In the genomic region with DNA sequence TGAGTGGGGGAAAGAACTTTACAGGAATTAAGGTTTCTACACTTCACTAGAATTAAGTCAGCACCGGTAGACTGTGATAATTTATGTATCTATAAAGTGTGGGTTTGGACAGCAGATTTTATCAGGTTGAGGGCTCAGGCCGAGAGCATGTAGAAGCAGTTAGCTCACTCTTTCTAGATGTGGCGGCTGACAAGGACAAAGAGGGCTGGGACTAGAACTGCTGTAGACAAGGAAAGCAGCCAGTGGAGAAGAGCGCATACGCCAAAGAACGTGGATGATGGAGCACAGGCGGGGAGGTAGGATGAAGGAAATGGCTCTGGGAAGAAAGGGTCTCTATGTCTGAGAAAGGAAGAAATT, we compare ENCODE assay signal across 8 cellular contexts. TPM values are rescaled to one million over a fixed set of nuclear protein-coding genes. Genes with fewer than 3 reads are reported as not detected.
DNase-seq lines count a peak whose midpoint lies in the region; ATAC-seq, FAIRE-seq and TF ChIP-seq lines count a peak whose summit lies in the region.

No MANE protein-coding gene starts in this region.

- SMC1A ChIA-PET in GM12878 (lab: Charles Lee; ENCODE audit: uncharacterized antibody, unreplicated experiment), result interaction anchor here (0.6 to 3.2 kb wide), 20 partner anchors 8 to 549 kb away, joined by 3 to 34 read pairs (median 4); a partner anchor contains a TSS

- no peaks in the 10 kb centered on the region for H3K9me2 ChIP-seq in GM23248 (ENCODE audit: insufficient read depth)

- peak overlapping the region; percentile 82 for H3K4me2 ChIP-seq in GM23248 (ENCODE audit: unreplicated experiment)
- H3K4me2 ChIP-seq in GM12878 (ENCODE audit: control insufficient read depth, insufficient read depth), result peak overlapping the region; percentile 98
- H3K4me2 ChIP-seq in keratinocyte (ENCODE audit: control insufficient read depth, extremely low read depth, insufficient read depth, low read depth, low read length), result peak overlapping the region; percentile 74

- H3K27ac ChIP-seq in CD4-positive, alpha-beta memory T cell (ENCODE audit: low read depth, low read length), result peak overlapping the region; percentile 99
- peak overlapping the region; percentile 91 for H3K27ac ChIP-seq in GM23248
- peak overlapping the region; percentile 99 for H3K27ac ChIP-seq in GM12878 (ENCODE audit: control insufficient read depth, insufficient read depth)
- H3K27ac ChIP-seq in keratinocyte (ENCODE audit: control insufficient read depth, insufficient read depth, low read length), result no peak overlapping the region

- peaks cover 14% of the 10 kb centered on the region for H3F3A ChIP-seq in GM23248 (ENCODE audit: insufficient read depth)

- H3K27ac Mint-ChIP-seq in CD4-positive, alpha-beta memory T cell, result peak overlapping the region; percentile 94 to 100 (median 98)
- H3K27ac Mint-ChIP-seq in stimulated activated naive B cell treated with anti-CD40 and anti-IgM and Interleukin-4, amounts not matched to agents 10 μg/mL and 1 μg/mL and 100 μg/mL, for 72 hours, result peak overlapping the region; percentile 99

- TF ChIP-seq CTCF in GM12878 (IDR thresholded peaks at IDR 0.05 in 2 of 3, conservative IDR thresholded peaks at IDR 0.05 in 1 of 3; ENCODE audit: control insufficient read depth in 2 of 3, extremely low read depth in 1 of 3, insufficient read depth in 1 of 3, low read depth in 3 of 3, low read length in 3 of 3), result no peak
- TF ChIP-seq CTCF in keratinocyte (optimal IDR thresholded peaks at IDR 0.05 in 1 of 3, IDR thresholded peaks at IDR 0.05 in 1 of 3, conservative IDR thresholded peaks at IDR 0.05 in 1 of 3; ENCODE audit: extremely low read depth in 1 of 3, insufficient read depth in 2 of 3, low read length in 3 of 3), result no peak

- peaks cover 20% of the 10 kb centered on the region for H3K4me1 ChIP-seq in CD4-positive, alpha-beta memory T cell (ENCODE audit: insufficient read depth, low read length)
- peaks cover 18% of the 10 kb centered on the region for H3K4me1 ChIP-seq in GM23248 (ENCODE audit: insufficient read depth)
- peaks cover 7% of the 10 kb centered on the region for H3K4me1 ChIP-seq in GM12878 (ENCODE audit: control insufficient read depth, insufficient read depth, low read length)
- H3K4me1 ChIP-seq in keratinocyte (ENCODE audit: control insufficient read depth, extremely low read depth, insufficient read depth, low read length), result peaks cover 14% of the 10 kb centered on the region

- H3K36me3 ChIP-seq in CD4-positive, alpha-beta memory T cell (ENCODE audit: insufficient read depth, low read length), result no peaks in the 10 kb centered on the region
- H3K36me3 ChIP-seq in GM23248 (ENCODE audit: low read depth) (peaks cover 10% of the 10 kb centered on the region; the same call in 1 of the 2 replicates), GM12878 (ENCODE audit: control insufficient read depth in 2 of 2, insufficient read depth in 2 of 2, low read length in 1 of 2) (no peaks in the 10 kb centered on the region; a peak in 1 of 4 replicates), keratinocyte (ENCODE audit: control insufficient read depth in 2 of 2, extremely low read depth in 1 of 2, insufficient read depth in 2 of 2, low read length in 2 of 2) (peaks cover 0 to 5% of the 10 kb centered on the region in 2 experiments)

- H3K9ac ChIP-seq in GM23248, result peak overlapping the region; percentile 99
- peak overlapping the region; percentile 100 for H3K9ac ChIP-seq in GM12878 (ENCODE audit: control insufficient read depth, insufficient read depth, low read length)
- peak overlapping the region; percentile 96 for H3K9ac ChIP-seq in keratinocyte (ENCODE audit: control insufficient read depth, extremely low read depth, insufficient read depth, low read length)

- peaks cover 20 to 45% (median 36%) of the 10 kb centered on the region in 4 donors for H3K4me1 Mint-ChIP-seq in CD4-positive, alpha-beta memory T cell
- H3K4me1 Mint-ChIP-seq in stimulated activated naive B cell treated with anti-CD40 and anti-IgM and Interleukin-4, amounts not matched to agents 10 μg/mL and 1 μg/mL and 100 μg/mL, for 72 hours, result peaks cover 12 to 17% of the 10 kb centered on the region in 2 donors

- TSS peak; percentile 90 for BruUV-seq in GM12878 (replicated peaks; lab: Mats Ljungman, UMichigan)

- TF ChIP-seq RAD21 in GM12878 (IDR thresholded peaks at IDR 0.05; ENCODE audit: insufficient read depth, low read depth, low read length), result no peak

- no peak for FAIRE-seq in GM12878 (lab: Jason Lieb, UNC)
- FAIRE-seq in keratinocyte (lab: Jason Lieb, UNC), result no peak

- peaks cover 4% of the 10 kb centered on the region for H3K27me3 ChIP-seq in CD4-positive, alpha-beta memory T cell (ENCODE audit: insufficient read depth, low read length)
- H3K27me3 ChIP-seq in GM23248 (replicated peaks; ENCODE audit: insufficient read depth), result no peaks in the 10 kb centered on the region
- H3K27me3 ChIP-seq in GM12878 (replicated peaks in 1 of 2; ENCODE audit: control insufficient read depth in 2 of 2, insufficient read depth in 2 of 2, low read length in 1 of 2), result no peaks in the 10 kb centered on the region
- H3K27me3 ChIP-seq in keratinocyte (ENCODE audit: control insufficient read depth, extremely low read depth, insufficient read depth, low read length), result no peaks in the 10 kb centered on the region

- no peaks in the 10 kb centered on the region for H4K20me1 ChIP-seq in GM23248 (ENCODE audit: insufficient read depth)
- H4K20me1 ChIP-seq in GM12878 (ENCODE audit: control insufficient read depth, insufficient read depth), result no peaks in the 10 kb centered on the region
- no peaks in the 10 kb centered on the region for H4K20me1 ChIP-seq in keratinocyte (ENCODE audit: control insufficient read depth, extremely low read depth, insufficient read depth, low read length)

- RAD21 ChIA-PET in GM12878 (lab: Charles Lee; ENCODE audit: unreplicated experiment), result interaction anchor here (0.8 to 3.0 kb wide), 12 partner anchors 93 to 372 kb away, joined by 3 to 22 read pairs (median 6); a partner anchor contains a TSS

- POLR2A ChIA-PET in CD4-positive, alpha-beta memory T cell (lab: Charles Lee; ENCODE audit: partially characterized antibody), result interaction anchor here (0.8 to 2.3 kb wide), 9 partner anchors 9 to 372 kb away, joined by 3 to 10 read pairs (median 4); a partner anchor contains a TSS
- POLR2A ChIA-PET in GM12878 (lab: Charles Lee), result interaction anchor here (0.6 kb wide), 1 partner anchor 394 kb away, joined by 3 read pairs; no protein-coding TSS in a partner anchor

- WGBS in GM23248 (ENCODE audit: low coverage in 1 of 2, low lambda C conversion rate in 2 of 2, missing lambda C conversion rate in 2 of 2), 2 experiments, result 5 to 6% methylated on average over 7 of the region's 7 CpGs
- 21% methylated on average over 7 of the region's 7 CpGs for WGBS in GM12878 (ENCODE audit: insufficient coverage, insufficient replicate concordance, low lambda C conversion rate, missing lambda C conversion rate)

- peaks cover 45% of the 10 kb centered on the region for H3K79me2 ChIP-seq in GM23248 (ENCODE audit: insufficient read depth)
- peaks cover 23% of the 10 kb centered on the region for H3K79me2 ChIP-seq in GM12878 (ENCODE audit: control insufficient read depth, insufficient read depth, low read length)
- H3K79me2 ChIP-seq in keratinocyte (ENCODE audit: control insufficient read depth, insufficient read depth, low read length), result peaks cover 30% of the 10 kb centered on the region

- H3K4me3 ChIP-seq in CD4-positive, alpha-beta memory T cell (ENCODE audit: low read length in 2 of 2), result peak overlapping the region; percentile 17 to 77
- H3K4me3 ChIP-seq in GM23248, result peak overlapping the region; percentile 87
- H3K4me3 ChIP-seq in GM12878, result no peak overlapping the region
- peak overlapping the region in 2 of 3 experiments; percentile 82 to 92 for H3K4me3 ChIP-seq in keratinocyte (ENCODE audit: control insufficient read depth in 2 of 3, extremely low read depth in 1 of 3, insufficient read depth in 2 of 3, low read depth in 1 of 3, low read length in 3 of 3)

- peak in 1 of 5 donors; percentile 31 for DNase-seq in CD4-positive, alpha-beta memory T cell
- peak; percentile 58 for DNase-seq in GM23248
- DNase-seq in NCI-H69 (lab: John Stamatoyannopoulos, UW), result peak; percentile 70
- DNase-seq in GM12878 (ENCODE audit: low read depth, low spot score), result no peak
- DNase-seq in keratinocyte (ENCODE audit: low read depth, low spot score), result no peak
- no peak for DNase-seq in stimulated activated naive B cell treated with anti-CD40 and anti-IgM and Interleukin-4, amounts not matched to agents 10 μg/mL and 1 μg/mL and 100 μg/mL, for 72 hours
- no peak for DNase-seq in NCI-H446 treated with DMSO at 0.1 percent for 48 hours (lab: John Stamatoyannopoulos, UW)
- no peak for DNase-seq in CD1c-positive myeloid dendritic cell (ENCODE audit: extremely low spot score)

- no peaks in the 10 kb centered on the region for H3K9me3 Mint-ChIP-seq in CD4-positive, alpha-beta memory T cell
- no peaks in the 10 kb centered on the region for H3K9me3 Mint-ChIP-seq in stimulated activated naive B cell treated with anti-CD40 and anti-IgM and Interleukin-4, amounts not matched to agents 10 μg/mL and 1 μg/mL and 100 μg/mL, for 72 hours

- TF ChIP-seq EP300 in GM12878 (IDR thresholded peaks at IDR 0.05; ENCODE audit: borderline replicate concordance in 1 of 2, control insufficient read depth in 1 of 2, low read depth in 2 of 2, low read length in 2 of 2), result no peak

- H3K4me3 Mint-ChIP-seq in CD4-positive, alpha-beta memory T cell, result peak overlapping the region; percentile 92 to 99 (median 97)
- H3K4me3 Mint-ChIP-seq in stimulated activated naive B cell treated with anti-CD40 and anti-IgM and Interleukin-4, amounts not matched to agents 10 μg/mL and 1 μg/mL and 100 μg/mL, for 72 hours, result peak overlapping the region; percentile 95 to 96

- ATAC-seq in GM12878, result peak; percentile 16
- peak; percentile 28 for ATAC-seq in stimulated activated naive B cell treated with anti-CD40 and anti-IgM and Interleukin-4, amounts not matched to agents 10 μg/mL and 1 μg/mL and 100 μg/mL, for 72 hours (replicated peaks)

- in situ Hi-C loops in GM23248 (cut with MboI), result loop anchor here (10.0 kb wide), 1 partner anchor 58 kb away; no protein-coding TSS in a partner anchor
- in situ Hi-C loops in GM12878 (cut with MboI), result loop anchor here (5.0 kb wide), 1 partner anchor 241 kb away; no protein-coding TSS in a partner anchor

- H3K27me3 Mint-ChIP-seq in CD4-positive, alpha-beta memory T cell, result peaks cover 0 to 2% of the 10 kb centered on the region in 2 donors
- no peaks in the 10 kb centered on the region for H3K27me3 Mint-ChIP-seq in stimulated activated naive B cell treated with anti-CD40 and anti-IgM and Interleukin-4, amounts not matched to agents 10 μg/mL and 1 μg/mL and 100 μg/mL, for 72 hours

- H2AFZ ChIP-seq in GM23248 (peak overlapping the region; percentile 97), GM12878 (ENCODE audit: control insufficient read depth, low read depth, low read length) (peak overlapping the region; percentile 100), keratinocyte (ENCODE audit: control insufficient read depth, low read length) (peak overlapping the region; percentile 68)

- H3K9me1 ChIP-seq in keratinocyte (ENCODE audit: control insufficient read depth, extremely low read depth, insufficient read depth, low read length), result no peaks in the 10 kb centered on the region

- CTCF ChIA-PET in CD4-positive, alpha-beta memory T cell (lab: Charles Lee; ENCODE audit: partially characterized antibody), result interaction anchor here (0.7 to 2.9 kb wide), 19 partner anchors 9 to 863 kb away, joined by 3 to 28 read pairs (median 4); a partner anchor contains a TSS
- CTCF ChIA-PET in GM12878 (lab: Yijun Ruan, JAX), result interaction anchor here (0.7 to 4.2 kb wide), 31 partner anchors 9 to 669 kb away, joined by 3 to 45 read pairs (median 4); a partner anchor contains a TSS

- no peak for TF ChIP-seq POLR2A in GM12878 (IDR thresholded peaks at IDR 0.05; ENCODE audit: low read depth, low read length)

- dilution Hi-C loops in keratinocyte (cut with MboI; ENCODE audit: extremely low pct_ligation_motif_present, low sequenced_read_pairs), result no loop called here

- H3K36me3 Mint-ChIP-seq in CD4-positive, alpha-beta memory T cell, result peaks cover 7 to 31% of the 10 kb centered on the region in 2 donors
- peaks cover 6 to 12% of the 10 kb centered on the region in 2 donors for H3K36me3 Mint-ChIP-seq in stimulated activated naive B cell treated with anti-CD40 and anti-IgM and Interleukin-4, amounts not matched to agents 10 μg/mL and 1 μg/mL and 100 μg/mL, for 72 hours

- no peaks in the 10 kb centered on the region for H3K9me3 ChIP-seq in CD4-positive, alpha-beta memory T cell (ENCODE audit: control insufficient read depth in 1 of 2, low read length in 2 of 2)
- H3K9me3 ChIP-seq in GM23248 (ENCODE audit: low read depth) (no peaks in the 10 kb centered on the region), GM12878 (replicated peaks; ENCODE audit: control insufficient read depth, insufficient read depth, low read length) (no peaks in the 10 kb centered on the region), keratinocyte (ENCODE audit: control insufficient read depth, low read depth, low read length) (no peaks in the 10 kb centered on the region)

- intact Hi-C loops in CD4-positive, alpha-beta memory T cell (cut with micrococcal nuclease), result loop anchor here (1.0 to 10.0 kb wide), 5 partner anchors 134 to 738 kb away; a partner anchor contains a TSS
- intact Hi-C loops in GM12878 (cut with micrococcal nuclease; ENCODE audit: unreplicated experiment), result loop anchor here (1.0 to 10.0 kb wide), 4 partner anchors 74 to 372 kb away; no protein-coding TSS in a partner anchor

RNA-seq across cellular contexts. Expression of a gene that starts 0.5 kb away (rescaled TPM):
- 10 to 100 TPM; 59.5 to 64.5 TPM for total RNA-seq in CD4-positive, alpha-beta memory T cell
- polyA plus RNA-seq in CD4-positive, alpha-beta memory T cell, result 10 to 100 TPM; 39.2 to 59.6 TPM
- 16.9 and 20.2 TPM in 2 replicates for total RNA-seq in GM23248 (2014; rRNA removed; shearing (Covaris generic))
- polyA plus RNA-seq in GM23248 (2016; fragmentation: Nextera tagmentation; extraction: Ambion mirVana) (44.2 and 44.8 TPM in 2 replicates), GM12878 (2011; rRNA removed) (33.6 and 45.1 TPM in 2 replicates), GM12878 (2014; fragmentation: Illumina TruSeq; extraction: Trizol) (44.0 and 58.8 TPM in 2 replicates), GM12878 (2014; fragmentation: Nextera tagmentation; extraction: Ambion mirVana) (10 to 100 TPM; 71.0 to 99.3 TPM), GM12878 (2014; rRNA removed) (22.8 and 23.1 TPM in 2 replicates), GM12878 (2016; fragmentation: Nextera tagmentation; extraction: Ambion mirVana) (10 to 100 TPM; 48.0 to 48.4 TPM), keratinocyte (17.3 to 32.6 TPM (median 24.5 TPM) in 3 replicates)
- total RNA-seq in GM12878 (2013; cell fraction: nucleolus; rRNA removed), result 118 and 128 TPM in 2 replicates
- total RNA-seq in GM12878 (2014; rRNA removed) (20.3 and 21.4 TPM in 2 replicates), GM12878 (2014; rRNA removed; fragmentation: Illumina TruSeq; extraction: Trizol) (32.3 and 37.4 TPM in 2 replicates), GM12878 (2021) (36.5 and 41.9 TPM in 2 replicates)
- polyA plus RNA-seq in GM12878 (2011; ENCODE audit: low read depth), result 27.3 TPM
- polyA plus RNA-seq in GM12878 (2011; cell fraction: cytosol; rRNA removed), result 17.3 and 19.9 TPM in 2 replicates
- polyA plus RNA-seq in GM12878 (2011; cell fraction: nucleus; rRNA removed), result 19.1 and 21.3 TPM in 2 replicates
- 32.1 and 34.7 TPM in 2 replicates for polyA plus RNA-seq in GM12878 (2012)
- polyA minus RNA-seq in GM12878 (2011; rRNA and poly(A)+ RNA removed), result 31.2 and 62.8 TPM in 2 replicates
- polyA minus RNA-seq in GM12878 (2011; cell fraction: cytosol; rRNA and poly(A)+ RNA removed), result 12.5 and 18.3 TPM in 2 replicates
- polyA minus RNA-seq in GM12878 (2011; cell fraction: nucleus; rRNA and poly(A)+ RNA removed), result 22.6 and 38.4 TPM in 2 replicates
- polyA plus RNA-seq in keratinocyte (2011; ENCODE audit: low read depth), result 47.2 TPM
- polyA plus RNA-seq in keratinocyte (2011; cell fraction: cytosol; rRNA removed), result 16.2 and 26.6 TPM in 2 replicates
- polyA plus RNA-seq in keratinocyte (2011; cell fraction: nucleus; rRNA removed), result 21.7 and 31.3 TPM in 2 replicates
- 25.4 and 32.3 TPM in 2 replicates for polyA plus RNA-seq in keratinocyte (2012; ENCODE audit: low replicate concordance)
- 10.5 to 52.7 TPM (median 16.9 TPM) in 3 replicates for polyA minus RNA-seq in keratinocyte
- 10.9 TPM for polyA minus RNA-seq in keratinocyte (2011; cell fraction: cytosol; rRNA and poly(A)+ RNA removed)
- polyA minus RNA-seq in keratinocyte (2011; cell fraction: nucleus; rRNA and poly(A)+ RNA removed), result 10.7 and 27.8 TPM in 2 replicates

Comparison
In these comparisons a context has a peak if more than half of its experiments do, and no peak if none do; other contexts are left out.
1. DNase-seq: peak in GM23248 (single experiment) and NCI-H69 (single experiment); none in GM12878 (single experiment), keratinocyte (single experiment), stimulated activated naive B cell treated with anti-CD40 and anti-IgM and Interleukin-4, amounts not matched to agents 10 μg/mL and 1 μg/mL and 100 μg/mL, for 72 hours (single experiment), NCI-H446 treated with DMSO at 0.1 percent for 48 hours (single experiment) and CD1c-positive myeloid dendritic cell (single experiment).
2. Peak in every context shown above with its lines, with median percentiles within 50 percentile points of each other: H2AFZ ChIP-seq, H3K4me2 ChIP-seq and H3K9ac ChIP-seq.